9 cellular contexts compared by ENCODE assay signal in genomic region chr3:170961616-170962400, GRCh38. TPM values are rescaled to one million over a fixed set of nuclear protein-coding genes. Genes with fewer than 3 reads are reported as not detected.
DNase-seq lines count a peak whose midpoint lies in the region; ATAC-seq and TF ChIP-seq lines count a peak whose summit lies in the region.
"Had no signal": no experiment of that assay in that cellular context is flagged by ENCODE, and none has a peak within 500 bp of the region (broad histone marks: within the 10 kb centered on the region; RNA-seq: fewer than 3 reads in every experiment).

No MANE protein-coding gene starts in this region.

- TF ChIP-seq POLR2A in esophagus squamous epithelium (IDR thresholded peaks at IDR 0.05) (no peak), ovary (IDR thresholded peaks at IDR 0.05) (no peak)

- peak; percentile 41 for DNase-seq in HCEC 1CT
- DNase-seq in Panc1 (ENCODE audit: low read depth, low spot score) = peak; percentile 15
- no peak for DNase-seq in esophagus squamous epithelium (lab: John Stamatoyannopoulos, UW)
- no peak for DNase-seq in ovary
- no peak for DNase-seq in activated naive CD4-positive, alpha-beta T cell treated with Interleukin-2 at 50 U/mL for 16 hours
- DNase-seq in T-helper 1 cell = no peak
- DNase-seq: naive B cell had no signal

- no peak overlapping the region for H3K27ac ChIP-seq in C4-2B
- no peak overlapping the region for H3K27ac ChIP-seq in Panc1 (ENCODE audit: low read length)
- no peak overlapping the region for H3K27ac ChIP-seq in esophagus squamous epithelium
- no peak overlapping the region for H3K27ac ChIP-seq in ovary

- POLR2A ChIA-PET in Panc1 (lab: Charles Lee) = no interaction called here

- BruUV-seq in Panc1 (replicated peaks; lab: Mats Ljungman, UMichigan) = no TSS peak

- CTCF ChIA-PET in Panc1 (lab: Charles Lee) = interaction anchor here (0.8 to 1.2 kb wide), 3 partner anchors 40 to 811 kb away, joined by 3 to 4 read pairs (median 3); no protein-coding TSS in a partner anchor

- ATAC-seq in Panc1 (0 out of 2 replicates have a peak, but pooled peaks have one; percentile 48), HG02678 (IDR thresholded peaks at IDR 0.05; ENCODE audit: unreplicated experiment) (no peak)

- no peaks in the 10 kb centered on the region for H3K27me3 ChIP-seq in Panc1 (ENCODE audit: control insufficient read depth, insufficient read depth, low read length)
- no peaks in the 10 kb centered on the region for H3K27me3 ChIP-seq in esophagus squamous epithelium
- no peaks in the 10 kb centered on the region for H3K27me3 ChIP-seq in ovary

- no peak for TF ChIP-seq EP300 in ovary (IDR thresholded peaks at IDR 0.05)

- 39 to 44% methylated on average over 4 of the region's 4 CpGs for WGBS in esophagus squamous epithelium, 2 donors
- 27% methylated on average over 4 of the region's 4 CpGs for WGBS in ovary, 3 donors

- TF ChIP-seq CTCF in C4-2B (conservative IDR thresholded peaks at IDR 0.05) = peak; percentile 82
- TF ChIP-seq CTCF in Panc1 (IDR thresholded peaks at IDR 0.05) = peak; percentile 72
- TF ChIP-seq CTCF in esophagus squamous epithelium (IDR thresholded peaks at IDR 0.05) = peak; percentile 40 to 67 (median 50)
- peak; percentile 34 to 64 (median 44) for TF ChIP-seq CTCF in ovary (IDR thresholded peaks at IDR 0.05)

- intact Hi-C loops in Panc1 (cut with micrococcal nuclease; ENCODE audit: unreplicated experiment) = loop anchor here (5.0 kb wide), 2 partner anchors 205 to 605 kb away; no protein-coding TSS in a partner anchor
- intact Hi-C loops in esophagus squamous epithelium (cut with DNase I) = loop anchor here (10.0 kb wide), 1 partner anchor 603 kb away; no protein-coding TSS in a partner anchor
- intact Hi-C loops in ovary (cut with DNase I) = loop anchor here in 3 of 4 donors (5.0 to 10.0 kb wide), 3 partner anchors 600 to 605 kb away; no protein-coding TSS in a partner anchor

- in situ Hi-C loops in Panc1 (cut with HindIII; ENCODE audit: low pct_unique_long_range_greater_than_20kb, low sequenced_read_pairs) = no loop called here

- H3K4me3 ChIP-seq in Panc1 (ENCODE audit: low read depth in 2 of 2, low read length in 2 of 2) = no peak overlapping the region
- no peak overlapping the region for H3K4me3 ChIP-seq in esophagus squamous epithelium
- no peak overlapping the region for H3K4me3 ChIP-seq in ovary

- no peaks in the 10 kb centered on the region for H3K9me3 ChIP-seq in Panc1 (ENCODE audit: control insufficient read depth, insufficient read depth, low read depth, low read length)
- H3K9me3 ChIP-seq in esophagus squamous epithelium = no peaks in the 10 kb centered on the region
- no peaks in the 10 kb centered on the region for H3K9me3 ChIP-seq in ovary

- H3K4me1 ChIP-seq in Panc1 (ENCODE audit: control insufficient read depth, insufficient read depth, low read length) = no peaks in the 10 kb centered on the region
- H3K4me1 ChIP-seq in esophagus squamous epithelium = no peaks in the 10 kb centered on the region
- no peaks in the 10 kb centered on the region for H3K4me1 ChIP-seq in ovary (ENCODE audit: insufficient read depth)

- H3K36me3 ChIP-seq in Panc1 (ENCODE audit: control insufficient read depth, insufficient read depth, low read length) (no peaks in the 10 kb centered on the region), esophagus squamous epithelium (no peaks in the 10 kb centered on the region), ovary (no peaks in the 10 kb centered on the region)

RNA-seq across cellular contexts. Expression of gene EIF5A2, which starts 53.4 kb away (rescaled TPM):
- total RNA-seq in Panc1 (2021; ENCODE audit: unreplicated experiment) (72.0 TPM), esophagus squamous epithelium (1 to 10 TPM; 2.3 to 6.0 (median 2.6) TPM), ovary (10 to 100 TPM in 5 of 7 donors, 1 to 10 TPM in 2; 3.3 to 19.6 (median 12.8) TPM)
- polyA plus RNA-seq in Panc1 (2012; ENCODE audit: insufficient read length) = 27.2 TPM
- 1 to 10 TPM; 3.4 to 8.4 TPM for polyA plus RNA-seq in ovary

Comparison
In these comparisons a context has a peak if more than half of its experiments do, and no peak if none do; other contexts are left out.
1. DNase-seq: peak in HCEC 1CT (single experiment) and Panc1 (single experiment); none in esophagus squamous epithelium (single experiment), ovary (0 of 5), activated naive CD4-positive, alpha-beta T cell treated with Interleukin-2 at 50 U/mL for 16 hours (single experiment) and T-helper 1 cell (0 of 5).
2. Peak in every context shown above with its lines, with median percentiles within 50 percentile points of each other: CTCF ChIP-seq.